24 cellular contexts compared by ENCODE assay signal in the genomic region with DNA sequence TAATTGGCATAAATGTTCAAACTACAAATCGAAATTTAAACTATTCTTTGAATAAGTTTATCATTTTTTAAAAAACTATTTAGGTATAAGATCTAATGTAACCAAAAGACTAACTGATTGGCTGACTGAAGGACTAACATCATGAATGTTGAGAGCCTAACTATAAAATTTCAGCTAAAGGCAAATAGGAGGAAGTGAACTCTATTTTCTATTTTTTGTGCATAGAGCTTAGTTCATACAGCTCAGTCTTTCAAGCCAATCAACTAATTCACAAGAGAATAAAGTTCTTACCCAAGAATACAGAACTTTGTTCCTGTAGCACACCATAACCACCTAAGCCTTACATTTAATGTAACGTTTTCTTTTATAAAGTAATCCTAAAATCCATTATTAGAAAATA.
"Had no signal": no experiment of that assay in that cellular context is flagged by ENCODE, and none has a peak within 500 bp of the region (broad histone marks: within the 10 kb centered on the region; RNA-seq: fewer than 3 reads in every experiment).

No MANE protein-coding gene starts in this region.

- H3K36me3 ChIP-seq: esophagus squamous epithelium, gastrocnemius medialis, ovary, thyroid gland had no signal

- H3K4me3 ChIP-seq: esophagus squamous epithelium, gastrocnemius medialis, ovary, thyroid gland had no signal

- H3K27me3 ChIP-seq: esophagus squamous epithelium, gastrocnemius medialis, ovary, thyroid gland had no signal

- DNase-seq: activated B cell treated with CpG ODN at 0.5 μM for 24 hours; activated CD4-positive, alpha-beta T cell treated with anti-CD3 and anti-CD28 coated beads for 4 hours; activated CD4-positive, alpha-beta T cell treated with anti-CD3 and anti-CD28 coated beads, Interleukin-2, amount 50 U/mL, for 48 hours; activated CD8-positive, alpha-beta memory T cell treated with anti-CD3 and anti-CD28 coated beads, Interleukin-2, amount 50 U/mL, for 48 hours; activated naive CD4-positive, alpha-beta T cell treated with anti-CD3 and anti-CD28 coated beads for 36 hours; activated naive CD8-positive, alpha-beta T cell treated with anti-CD3 and anti-CD28 coated beads, Interleukin-2, amount 10 ng/mL, durations not matched to agents 7 days and 5 days; activated T-cell treated with anti-CD3 and anti-CD28 coated beads, Interleukin-2, amount 50 U/mL, for 4 hours; amniotic stem cell; cortex of kidney; endodermal cell; esophagus squamous epithelium; gastrocnemius medialis; hypothalamus; islet precursor cell; left cardiac atrium; midbrain; ovary; right cardiac atrium; stimulated activated CD4-positive, alpha-beta T cell treated with anti-CD3 and anti-CD28 coated beads, Interleukin-1b, Interleukin-23, amount 100 ng/mL, for 48 hours; substantia nigra; T-helper 9 cell; thyroid gland had no signal

- H3K9me3 ChIP-seq: esophagus squamous epithelium, gastrocnemius medialis, ovary, thyroid gland had no signal

- ATAC-seq: activated T-cell treated with anti-CD3 and anti-CD28 coated beads, Interleukin-2, amount 50 U/mL, for 4 hours; left cardiac atrium; natural killer cell treated with Interleukin-12 subunit alpha and Interleukin-12 subunit beta and Interleukin-15 and Interleukin-18, amount 100 ng/mL, for 72 hours; right cardiac atrium had no signal

- H3K27ac ChIP-seq: esophagus squamous epithelium, gastrocnemius medialis, ovary had no signal

- FAIRE-seq: bronchial epithelial cell had no signal
